In genomic region chr9:110561826-110562225, GRCh38 we compare ENCODE assay signal across 28 cellular contexts. TPM values are rescaled to one million over a fixed set of nuclear protein-coding genes. Genes with fewer than 3 reads are reported as not detected.
"Had no signal": no experiment of that assay in that cellular context is flagged by ENCODE, and none has a peak within 500 bp of the region (broad histone marks: within the 10 kb centered on the region; RNA-seq: fewer than 3 reads in every experiment).

No MANE protein-coding gene starts in this region.

- DNase-seq: colonic mucosa; cortex of kidney; dermis blood vessel endothelial cell; dorsolateral prefrontal cortex; effector CD4-positive, alpha-beta T cell; effector CD8-positive, alpha-beta T cell; effector memory CD4-positive, alpha-beta T cell; effector memory CD8-positive, alpha-beta T cell; endodermal cell; erythroblast; esophagus squamous epithelium; foreskin fibroblast; foreskin keratinocyte; foreskin melanocyte; gastrocnemius medialis; glutamatergic neuron; head of caudate nucleus; heart left ventricle; heart right ventricle had no signal

- H3K4me3 Mint-ChIP-seq: dendritic cell treated with granulocyte-macrophage colony-stimulating factor and Interleukin-4, amounts not matched to agents 40 ng/mL and 50 ng/mL, for 4 days; effector memory CD8-positive, alpha-beta T cell; endodermal cell had no signal

- H3K4me1 ChIP-seq: colonic mucosa, esophagus squamous epithelium, foreskin keratinocyte, gastrocnemius medialis, gastroesophageal sphincter, heart left ventricle, heart right ventricle had no signal

- H3K36me3 ChIP-seq: colonic mucosa, esophagus muscularis mucosa, esophagus squamous epithelium, gastrocnemius medialis, gastroesophageal sphincter, heart left ventricle, heart right ventricle had no signal

- H3K9me3 ChIP-seq: colonic mucosa, esophagus muscularis mucosa, esophagus squamous epithelium, gastrocnemius medialis, gastroesophageal sphincter had no signal

- H3K27ac Mint-ChIP-seq: dendritic cell treated with granulocyte-macrophage colony-stimulating factor and Interleukin-4, amounts not matched to agents 40 ng/mL and 50 ng/mL, for 4 days; effector memory CD8-positive, alpha-beta T cell; endodermal cell had no signal

- H3K4me3 ChIP-seq: colonic mucosa, coronary artery, dorsolateral prefrontal cortex, esophagus muscularis mucosa, esophagus squamous epithelium, gastrocnemius medialis, gastroesophageal sphincter, heart left ventricle, heart right ventricle, hepatocyte had no signal

- H3K27me3 Mint-ChIP-seq: effector memory CD8-positive, alpha-beta T cell had no signal

- H3K9me3 Mint-ChIP-seq: endodermal cell had no signal

- FAIRE-seq: colon, endothelial cell of umbilical vein had no signal

- ATAC-seq: effector memory CD8-positive, alpha-beta T cell; esophagus mucosa; foreskin keratinocyte; gastrocnemius medialis; gastroesophageal sphincter; heart left ventricle; heart right ventricle had no signal

- H3K27ac ChIP-seq: colonic mucosa, coronary artery, dorsolateral prefrontal cortex, epithelial cell of prostate, esophagus muscularis mucosa, esophagus squamous epithelium, foreskin keratinocyte, gastrocnemius medialis, gastroesophageal sphincter, heart left ventricle, heart right ventricle, hepatocyte had no signal

- H3K27me3 ChIP-seq: colonic mucosa, dorsolateral prefrontal cortex, esophagus muscularis mucosa, esophagus squamous epithelium, gastrocnemius medialis, gastroesophageal sphincter, heart left ventricle, heart right ventricle, hepatocyte had no signal

RNA-seq across cellular contexts. Expression of gene SVEP1, which starts 17.7 kb away (rescaled TPM):
- polyA plus RNA-seq: foreskin keratinocyte had no signal
